Comparison of ENCODE assay signal across 21 cellular contexts in genomic region chr11:132982769-132983168, GRCh38.
"Had no signal": no experiment of that assay in that cellular context is flagged by ENCODE, and none has a peak within 500 bp of the region (broad histone marks: within the 10 kb centered on the region; RNA-seq: fewer than 3 reads in every experiment).

No MANE protein-coding gene starts in this region.

- H3K4me3 ChIP-seq: coronary artery, dorsolateral prefrontal cortex, left ventricle myocardium inferior, ovary, right lobe of liver, thoracic aorta, uterus had no signal

- H3K4me1 ChIP-seq: left ventricle myocardium inferior, right lobe of liver, uterus had no signal

- H3K9me3 ChIP-seq: left ventricle myocardium inferior, ovary, right lobe of liver, thoracic aorta, uterus had no signal

- H3K36me3 ChIP-seq: brain microvascular endothelial cell, left ventricle myocardium inferior, ovary, right lobe of liver, thoracic aorta, uterus had no signal

- H3K27me3 ChIP-seq: brain microvascular endothelial cell, dorsolateral prefrontal cortex, ovary, right lobe of liver, uterus had no signal

- H3K27ac ChIP-seq: brain microvascular endothelial cell, coronary artery, dorsolateral prefrontal cortex, left ventricle myocardium inferior, ovary, right lobe of liver, thoracic aorta, uterus had no signal

- DNase-seq: activated CD4-positive, alpha-beta T cell treated with anti-CD3 and anti-CD28 coated beads for 36 hours; activated CD4-positive, CD25-positive, alpha-beta regulatory T cell; activated CD8-positive, alpha-beta memory T cell treated with anti-CD3 and anti-CD28 coated beads, Interleukin-2, amount 10 ng/mL, durations not matched to agents 7 days and 5 days; activated CD8-positive, alpha-beta T cell treated with anti-CD3 and anti-CD28 coated beads, Interleukin-2, amount 10 ng/mL, durations not matched to agents 7 days and 5 days; activated naive CD4-positive, alpha-beta T cell treated with Interleukin-2 at 50 U/mL for 16 hours; activated T-cell treated with anti-CD3 and anti-CD28 coated beads, Interleukin-2, amount 50 U/mL, for 72 hours; anterior cingulate cortex; brain microvascular endothelial cell; dorsolateral prefrontal cortex; effector memory CD4-positive, alpha-beta T cell; left ventricle myocardium inferior; mammary epithelial cell; naive B cell; nephron progenitor cell; ovary; right lobe of liver; stimulated activated CD4-positive, alpha-beta T cell treated with anti-CD3 and anti-CD28 coated beads, Interleukin-2, amount 100 ng/mL, for 48 hours; stimulated activated naive CD8-positive, alpha-beta T cell treated with anti-CD3 and anti-CD28 coated beads, Interleukin-15, Interleukin-2, amounts not matched to agents 100 U/mL and 50 U/mL, for 24 hours; uterus had no signal
